In the genomic region with DNA sequence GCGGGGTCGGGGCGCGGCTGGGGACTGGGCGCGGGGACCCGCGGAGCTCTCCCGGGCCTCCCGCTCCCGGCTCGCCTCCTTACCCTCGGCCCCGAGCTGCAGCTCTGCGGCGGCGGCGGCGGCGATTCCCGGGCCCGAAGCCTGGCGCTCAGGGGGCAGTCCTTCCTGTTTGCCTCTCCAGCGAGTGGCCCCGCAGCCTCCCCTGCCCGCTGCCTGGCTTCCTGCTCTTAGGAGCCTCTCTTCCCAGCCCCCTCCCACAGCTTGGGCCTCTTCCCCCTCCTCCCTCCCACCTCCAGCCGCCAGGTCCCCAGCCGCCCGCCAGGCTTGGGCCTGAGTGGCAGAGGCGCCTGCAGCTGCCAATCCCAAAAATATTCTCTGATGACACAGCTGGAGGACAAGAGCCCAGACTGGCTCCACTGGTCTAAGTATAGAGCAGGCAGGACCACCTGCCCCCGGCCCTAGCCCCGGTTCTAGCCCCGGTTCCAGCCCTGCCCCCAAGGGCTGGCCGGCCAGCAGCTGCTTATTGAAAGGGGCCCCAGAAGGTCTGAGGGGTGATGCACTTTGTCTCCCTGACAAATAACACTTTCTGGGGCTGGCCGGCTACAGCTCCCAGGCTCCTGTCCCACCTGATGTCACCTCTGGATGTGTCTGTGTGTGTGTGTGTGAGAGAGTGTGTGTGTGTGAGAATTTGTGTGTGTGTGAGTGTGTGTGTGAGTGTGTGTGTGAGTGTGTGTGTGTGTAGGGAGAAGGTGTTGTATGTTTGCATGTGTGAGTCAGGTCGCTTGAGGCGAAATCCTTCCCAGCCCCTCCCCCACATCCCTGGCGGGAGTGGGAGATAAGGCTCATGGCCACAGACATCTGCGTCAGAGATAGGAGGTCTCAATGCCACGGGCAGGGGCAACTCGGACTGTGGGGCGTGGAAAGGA, we compare ENCODE assay signal across 8 cellular contexts. TPM values are rescaled to one million over a fixed set of nuclear protein-coding genes. Genes with fewer than 3 reads are reported as not detected.
DNase-seq lines count a peak whose midpoint lies in the region; ATAC-seq, FAIRE-seq and TF ChIP-seq lines count a peak whose summit lies in the region.

Gene OBSL1, minus strand, starts transcription at position 229 of the 926 bp plus-strand sequence. CDS start 307 bp downstream, outside the sequence.

- H3K4me3 ChIP-seq in SJCRH30 (peak within 1 kb of the TSS; percentile 94), H1 (ENCODE audit: extremely low read depth in 1 of 4, insufficient read depth in 2 of 4, low read depth in 3 of 4, low read length in 4 of 4) (peak within 1 kb of the TSS; percentile 45 to 74 (median 58)), right lobe of liver (peak within 1 kb of the TSS; percentile 60 to 76 (median 60)), stomach smooth muscle (ENCODE audit: low read length in 2 of 2) (peak within 1 kb of the TSS; percentile 62 to 78)

- peak within 1 kb of the TSS; percentile 79 for H4K5ac ChIP-seq in H1 (ENCODE audit: insufficient read length, low read depth, low read length)

- no peak; a peak in 1 of 3 replicates for TF ChIP-seq POLR2A in H1 (IDR thresholded peaks at IDR 0.05; ENCODE audit: control extremely low read depth in 1 of 2, low read depth in 2 of 2, low read length in 2 of 2)
- TF ChIP-seq POLR2A in right lobe of liver (IDR thresholded peaks at IDR 0.05) = no peak

- peak within 1 kb of the TSS; percentile 94; the same call in 1 of the 2 replicates for H2AK5ac ChIP-seq in H1 (ENCODE audit: low read depth, low read length)

- H3K4me1 ChIP-seq in SJCRH30 (peaks cover 18% of the 10 kb centered on the region), H1 (replicated peaks in 1 of 4; ENCODE audit: control insufficient read depth in 3 of 4, insufficient read depth in 4 of 4, low read length in 3 of 4) (peaks cover 2 to 29% (median 22%) of the 10 kb centered on the region in 4 experiments), right lobe of liver (peaks cover 0 to 5% (median 1%) of the 10 kb centered on the region in 4 donors), stomach smooth muscle (ENCODE audit: control insufficient read depth, insufficient read depth, low read length) (peaks cover 16% of the 10 kb centered on the region)

- peak; percentile 77 to 86 (median 81) for ATAC-seq in right lobe of liver
- ATAC-seq in GM21576 (IDR thresholded peaks at IDR 0.05; ENCODE audit: unreplicated experiment) = no peak
- no peak for ATAC-seq in HG02973 (IDR thresholded peaks at IDR 0.05; ENCODE audit: unreplicated experiment)

- H3K18ac ChIP-seq in H1 (ENCODE audit: extremely low read depth, low read length) = peak within 1 kb of the TSS; percentile 96

- H2BK20ac ChIP-seq in H1 (ENCODE audit: low read length) = peak within 1 kb of the TSS; percentile 77; the same call in 1 of the 2 replicates

- TF ChIP-seq CTCF in H1 (IDR thresholded peaks at IDR 0.05; ENCODE audit: control extremely low read depth in 1 of 3, insufficient read depth in 1 of 3, low read depth in 1 of 3, low read length in 3 of 3) (no peak), right lobe of liver (IDR thresholded peaks at IDR 0.05) (no peak)

- DNase-seq in COLO668 (lab: John Stamatoyannopoulos, UW; ENCODE audit: unreplicated experiment) (peak; percentile 84), Kasumi-1 (lab: John Stamatoyannopoulos, UW) (peak; percentile 10 to 13), SJCRH30 (peak; percentile 96 to 97), H1 (ENCODE audit: low read depth in 1 of 2, low spot score in 2 of 2) (peak in 1 of 2 experiments; percentile 88), right lobe of liver (peak in 2 of 3 donors; percentile 68 to 70)

- H3K14ac ChIP-seq in H1 (ENCODE audit: insufficient read length) = no peak within 1 kb of the TSS

- POLR2A ChIA-PET in H1 (lab: Charles Lee; ENCODE audit: partially characterized antibody) = interaction anchor here (0.6 to 18.6 kb wide), 11 partner anchors 9 to 44 kb away, joined by 3 to 293 read pairs (median 6); partner anchors contain the start of genes CHPF, STK11IP and TMEM198

- H3K9ac ChIP-seq in H1 (replicated peaks in 1 of 4; ENCODE audit: extremely low read depth in 1 of 4, low read depth in 3 of 4, low read length in 3 of 4) (peak within 1 kb of the TSS; percentile 41 to 86 (median 64); a peak in 6 of 7 replicates), stomach smooth muscle (ENCODE audit: low read length in 2 of 2) (peak within 1 kb of the TSS; percentile 64 to 69)

- peak within 1 kb of the TSS; percentile 97 for H2BK5ac ChIP-seq in H1 (ENCODE audit: low read depth, low read length)

- peak within 1 kb of the TSS; percentile 93 for H4K91ac ChIP-seq in H1 (replicated peaks; ENCODE audit: insufficient read length, low read length)

- peak within 1 kb of the TSS; percentile 67 to 79 for H3K4me2 ChIP-seq in H1 (ENCODE audit: insufficient read depth in 1 of 2, low read depth in 2 of 2, low read length in 2 of 2)

- H2BK12ac ChIP-seq in H1 (ENCODE audit: low read depth, low read length) = peak within 1 kb of the TSS; percentile 99

- no peaks in the 10 kb centered on the region for H3K9me3 ChIP-seq in SJCRH30 (replicated peaks)
- H3K9me3 ChIP-seq in H1 (ENCODE audit: insufficient read depth in 2 of 2, low read depth in 1 of 2, low read length in 1 of 2) = peaks cover 0 to 8% of the 10 kb centered on the region in 2 experiments; a peak in 1 of 4 replicates
- H3K9me3 ChIP-seq in right lobe of liver = no peaks in the 10 kb centered on the region
- H3K9me3 ChIP-seq in stomach smooth muscle (ENCODE audit: control insufficient read depth in 2 of 2, low read length in 2 of 2) = no peaks in the 10 kb centered on the region

- CTCF ChIA-PET in H1 (lab: Charles Lee; ENCODE audit: partially characterized antibody) = interaction anchor here (0.7 to 2.9 kb wide), 22 partner anchors 10 to 189 kb away, joined by 3 to 34 read pairs (median 4); partner anchors contain the start of genes SLC4A3, STK11IP and TMEM198

- intact Hi-C loops in right lobe of liver (cut with DNase I) = no loop called here

- peaks cover 10% of the 10 kb centered on the region; the same call in 1 of the 2 replicates for H3K23me2 ChIP-seq in H1 (ENCODE audit: low read depth, low read length)

- H3K27ac ChIP-seq in SJCRH30 (peak within 1 kb of the TSS; percentile 83), H1 (ENCODE audit: low read depth, low read length) (peak within 1 kb of the TSS; percentile 42; the same call in 1 of the 2 replicates), right lobe of liver (peak within 1 kb of the TSS; percentile 51 to 57 (median 52)), stomach smooth muscle (ENCODE audit: low read length) (peak within 1 kb of the TSS; percentile 66)

- WGBS in H1 (ENCODE audit: extremely low coverage in 1 of 2, insufficient coverage in 1 of 2, insufficient read length in 1 of 2, insufficient replicate concordance in 2 of 2, low coverage in 1 of 2, low lambda C conversion rate in 2 of 2, missing lambda C conversion rate in 1 of 2), 2 experiments = 43% methylated on average over 12 of the region's 42 CpGs; no CpG with 5 or more reads in 1 of the 2 experiments
- WGBS in right lobe of liver (ENCODE audit: insufficient coverage, low coverage, low lambda C conversion rate, missing lambda C conversion rate) = 21% methylated on average over 12 of the region's 42 CpGs

- H3K79me1 ChIP-seq in H1 (ENCODE audit: low read depth, low read length) = no peaks in the 10 kb centered on the region

- peaks cover 0 to 7% of the 10 kb centered on the region in 2 experiments; a peak in 2 of 4 replicates for H3K79me2 ChIP-seq in H1 (ENCODE audit: control insufficient read depth in 1 of 2, insufficient read depth in 2 of 2, low read length in 2 of 2)

- TF ChIP-seq RAD21 in H1 (IDR thresholded peaks at IDR 0.05 in 1 of 2, conservative IDR thresholded peaks at IDR 0.05 in 1 of 2; ENCODE audit: low read depth in 2 of 2, low read length in 2 of 2) = no peak

- no peak within 1 kb of the TSS for H2AFZ ChIP-seq in H1 (ENCODE audit: low read length)

- peak within 1 kb of the TSS; percentile 100 for H2BK15ac ChIP-seq in H1 (ENCODE audit: low read length)

- no peak for TF ChIP-seq EP300 in H1 (IDR thresholded peaks at IDR 0.05; ENCODE audit: borderline replicate concordance in 1 of 2, low read depth in 2 of 2, low read length in 2 of 2)

- no peak for FAIRE-seq in H1 (lab: Jason Lieb, UNC)

- H4K8ac ChIP-seq in H1 (ENCODE audit: extremely low read depth, insufficient read depth, low read length) = peak within 1 kb of the TSS; percentile 82

- H3K23ac ChIP-seq in H1 (ENCODE audit: insufficient read length) = no peak within 1 kb of the TSS

- H3K36me3 ChIP-seq in SJCRH30 = peaks cover 10% of the 10 kb centered on the region
- H3K36me3 ChIP-seq in H1 (ENCODE audit: control insufficient read depth in 2 of 4, insufficient read depth in 4 of 4, low read length in 3 of 4) = peaks cover 0 to 25% (median 7%) of the 10 kb centered on the region in 4 experiments; a peak in 4 of 8 replicates
- no peaks in the 10 kb centered on the region for H3K36me3 ChIP-seq in right lobe of liver
- peaks cover 0 to 7% of the 10 kb centered on the region in 2 donors for H3K36me3 ChIP-seq in stomach smooth muscle (ENCODE audit: control insufficient read depth in 2 of 2, insufficient read depth in 2 of 2, low read length in 2 of 2)

- peak within 1 kb of the TSS; percentile 9 for H2BK120ac ChIP-seq in H1 (replicated peaks; ENCODE audit: low read depth, low read length)

- H3K27me3 ChIP-seq in SJCRH30 = no peaks in the 10 kb centered on the region
- H3K27me3 ChIP-seq in H1 (replicated peaks in 1 of 4; ENCODE audit: control insufficient read depth in 3 of 4, extremely low read depth in 1 of 4, insufficient read depth in 3 of 4, low read length in 3 of 4) = peaks cover 0 to 2% (median 0%) of the 10 kb centered on the region in 4 experiments; a peak in 2 of 7 replicates
- H3K27me3 ChIP-seq in right lobe of liver = no peaks in the 10 kb centered on the region
- H3K27me3 ChIP-seq in stomach smooth muscle (ENCODE audit: control insufficient read depth in 1 of 2, insufficient read depth in 2 of 2, low read length in 2 of 2) = peaks cover 10% of the 10 kb centered on the region in 2 donors

- H4K20me1 ChIP-seq in H1 (replicated peaks in 1 of 2; ENCODE audit: control insufficient read depth in 1 of 2, insufficient read depth in 2 of 2, low read length in 2 of 2) = no peaks in the 10 kb centered on the region

- H3K4ac ChIP-seq in H1 (replicated peaks; ENCODE audit: insufficient read length, low read depth, low read length) = peak within 1 kb of the TSS; percentile 81

- H3K56ac ChIP-seq in H1 (replicated peaks; ENCODE audit: insufficient read length, low read depth, low read length) = peak within 1 kb of the TSS; percentile 93

RNA-seq across cellular contexts. Expression of gene OBSL1, which starts in this region (rescaled TPM):
- total RNA-seq in SJCRH30 (2014; rRNA removed; shearing (Covaris generic)) = 67.8 and 71.6 TPM in 2 replicates
- 127 and 135 TPM in 2 replicates for total RNA-seq in H1 (2021; fragmentation: NEBNext Ultra II Directional; extraction: Animal tissue kit (Norgen Biotek cat#: 25700))
- polyA plus RNA-seq in H1 (2011; rRNA removed) = 116 and 205 TPM in 2 replicates
- polyA plus RNA-seq in H1 (2011; cell fraction: cytosol; rRNA removed) = 171 TPM
- 776 TPM for polyA plus RNA-seq in H1 (2011; cell fraction: nucleus; rRNA removed)
- polyA plus RNA-seq in H1 (2012, experiment 1 of 2) = 105 to 168 TPM (median 164 TPM) in 4 replicates
- polyA plus RNA-seq in H1 (2012, experiment 2 of 2) = 108 TPM
- 76.8 TPM for polyA plus RNA-seq in H1 (2013, experiment 1 of 2)
- polyA plus RNA-seq in H1 (2013, experiment 2 of 2) = 67.6 TPM
- polyA minus RNA-seq in H1 (2011; rRNA and poly(A)+ RNA removed) = 64.9 and 94.5 TPM in 2 replicates
- 91.4 TPM for polyA minus RNA-seq in H1 (2011; cell fraction: cytosol; rRNA and poly(A)+ RNA removed)
- polyA minus RNA-seq in H1 (2011; cell fraction: nucleus; rRNA and poly(A)+ RNA removed) = 160 TPM
- 10 to 100 TPM; 27.0 to 42.5 (median 39.4) TPM for total RNA-seq in right lobe of liver

Comparison
In these comparisons a context has a peak if more than half of its experiments do, and no peak if none do; other contexts are left out.
1. ATAC-seq: peak in right lobe of liver (4 of 4); none in GM21576 (single experiment) and HG02973 (single experiment).
2. Peak in every context shown above with its lines, with median percentiles within 50 percentile points of each other: H3K27ac ChIP-seq and H3K4me3 ChIP-seq.